ENCODE assay signal across 1 cellular context in the genomic region with DNA sequence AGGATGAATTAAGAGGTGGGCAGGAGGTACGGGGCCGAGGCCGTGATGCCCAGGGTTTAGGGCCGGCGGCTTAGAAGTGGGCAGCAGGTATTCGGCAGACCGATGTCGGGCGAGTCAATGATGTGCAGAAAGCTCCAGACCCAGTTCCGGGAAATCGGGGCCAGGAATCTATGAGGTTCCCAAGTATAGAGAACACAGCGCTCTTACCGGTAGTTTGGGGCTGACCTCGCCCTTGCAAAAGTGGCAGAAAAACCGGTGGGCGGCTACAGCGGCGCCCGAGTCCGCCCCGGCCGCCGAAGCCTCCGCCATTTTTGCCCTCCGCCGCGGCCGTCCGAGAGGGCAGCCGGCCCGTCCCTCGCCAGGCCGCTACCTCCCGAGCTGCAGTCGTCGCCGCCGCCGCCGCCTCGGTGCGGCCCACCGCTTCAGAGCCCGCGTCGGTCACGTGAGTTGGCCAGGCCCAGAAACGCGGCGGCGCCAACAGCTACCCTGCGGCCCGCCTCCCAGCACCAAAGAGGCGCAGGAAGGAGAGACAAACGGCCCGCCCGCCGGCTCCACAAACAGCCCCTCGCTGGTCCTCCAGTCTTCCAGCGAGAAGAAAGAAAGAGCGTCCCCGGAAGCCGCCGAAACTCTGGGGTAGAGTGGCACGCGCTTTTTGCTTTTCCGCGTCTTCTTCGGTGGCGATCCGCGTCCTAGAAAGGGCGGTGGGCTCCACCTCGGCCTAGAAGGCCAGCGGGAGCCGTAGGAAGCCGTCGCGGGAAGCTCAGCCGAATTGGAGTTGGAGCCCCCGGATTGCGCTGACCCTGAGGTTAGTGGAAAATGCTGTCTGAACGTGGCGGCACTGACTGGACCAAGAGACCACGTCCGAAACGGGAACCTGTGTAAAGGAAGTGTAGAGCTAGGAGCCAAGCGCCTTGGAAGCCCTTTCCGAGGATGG.
TF ChIP-seq lines count a peak whose summit lies in the region.

A gene with protein sequence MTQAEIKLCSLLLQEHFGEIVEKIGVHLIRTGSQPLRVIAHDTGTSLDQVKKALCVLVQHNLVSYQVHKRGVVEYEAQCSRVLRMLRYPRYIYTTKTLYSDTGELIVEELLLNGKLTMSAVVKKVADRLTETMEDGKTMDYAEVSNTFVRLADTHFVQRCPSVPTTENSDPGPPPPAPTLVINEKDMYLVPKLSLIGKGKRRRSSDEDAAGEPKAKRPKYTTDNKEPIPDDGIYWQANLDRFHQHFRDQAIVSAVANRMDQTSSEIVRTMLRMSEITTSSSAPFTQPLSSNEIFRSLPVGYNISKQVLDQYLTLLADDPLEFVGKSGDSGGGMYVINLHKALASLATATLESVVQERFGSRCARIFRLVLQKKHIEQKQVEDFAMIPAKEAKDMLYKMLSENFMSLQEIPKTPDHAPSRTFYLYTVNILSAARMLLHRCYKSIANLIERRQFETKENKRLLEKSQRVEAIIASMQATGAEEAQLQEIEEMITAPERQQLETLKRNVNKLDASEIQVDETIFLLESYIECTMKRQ (plus strand): TSS at position 636 of the 934 bp plus-strand sequence. CDS start 1,577 bp downstream, outside the sequence.
A gene (minus strand): TSS at position 531 of the 934 bp plus-strand sequence. CDS start 222 bp downstream, at position 309.

TF ChIP-seq in HepG2, 621 proteins besides CTCF, POLR2A, EP300 and RAD21 (continued from another document and continues in another):
- TF ChIP-seq, protein P1, sequence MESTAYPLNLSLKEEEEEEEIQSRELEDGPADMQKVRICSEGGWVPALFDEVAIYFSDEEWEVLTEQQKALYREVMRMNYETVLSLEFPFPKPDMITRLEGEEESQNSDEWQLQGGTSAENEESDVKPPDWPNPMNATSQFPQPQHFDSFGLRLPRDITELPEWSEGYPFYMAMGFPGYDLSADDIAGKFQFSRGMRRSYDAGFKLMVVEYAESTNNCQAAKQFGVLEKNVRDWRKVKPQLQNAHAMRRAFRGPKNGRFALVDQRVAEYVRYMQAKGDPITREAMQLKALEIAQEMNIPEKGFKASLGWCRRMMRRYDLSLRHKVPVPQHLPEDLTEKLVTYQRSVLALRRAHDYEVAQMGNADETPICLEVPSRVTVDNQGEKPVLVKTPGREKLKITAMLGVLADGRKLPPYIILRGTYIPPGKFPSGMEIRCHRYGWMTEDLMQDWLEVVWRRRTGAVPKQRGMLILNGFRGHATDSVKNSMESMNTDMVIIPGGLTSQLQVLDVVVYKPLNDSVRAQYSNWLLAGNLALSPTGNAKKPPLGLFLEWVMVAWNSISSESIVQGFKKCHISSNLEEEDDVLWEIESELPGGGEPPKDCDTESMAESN (CRISPR knock-in tag; conservative IDR thresholded peaks at IDR 0.05), result peak; percentile 93
- peak; percentile 13; the same call in 1 of the 2 replicates for TF ChIP-seq NFYC (CRISPR knock-in tag; IDR thresholded peaks at IDR 0.05)
- TF ChIP-seq HIVEP1 (CRISPR knock-in tag; IDR thresholded peaks at IDR 0.05), result 0 out of 2 replicates have a peak, but pooled peaks have one; percentile 49
- 0 out of 2 replicates have a peak, but pooled peaks have one; percentile 46 for TF ChIP-seq AHR (CRISPR knock-in tag; IDR thresholded peaks at IDR 0.05)
- TF ChIP-seq MXD4 (CRISPR knock-in tag; IDR thresholded peaks at IDR 0.05), result peak; percentile 87
- no peak for TF ChIP-seq ZSCAN25 (CRISPR knock-in tag; IDR thresholded peaks at IDR 0.05)
- no peak; the same call in 1 of the 2 replicates for TF ChIP-seq SIX4 (CRISPR knock-in tag; IDR thresholded peaks at IDR 0.05)
- TF ChIP-seq, protein P2, sequence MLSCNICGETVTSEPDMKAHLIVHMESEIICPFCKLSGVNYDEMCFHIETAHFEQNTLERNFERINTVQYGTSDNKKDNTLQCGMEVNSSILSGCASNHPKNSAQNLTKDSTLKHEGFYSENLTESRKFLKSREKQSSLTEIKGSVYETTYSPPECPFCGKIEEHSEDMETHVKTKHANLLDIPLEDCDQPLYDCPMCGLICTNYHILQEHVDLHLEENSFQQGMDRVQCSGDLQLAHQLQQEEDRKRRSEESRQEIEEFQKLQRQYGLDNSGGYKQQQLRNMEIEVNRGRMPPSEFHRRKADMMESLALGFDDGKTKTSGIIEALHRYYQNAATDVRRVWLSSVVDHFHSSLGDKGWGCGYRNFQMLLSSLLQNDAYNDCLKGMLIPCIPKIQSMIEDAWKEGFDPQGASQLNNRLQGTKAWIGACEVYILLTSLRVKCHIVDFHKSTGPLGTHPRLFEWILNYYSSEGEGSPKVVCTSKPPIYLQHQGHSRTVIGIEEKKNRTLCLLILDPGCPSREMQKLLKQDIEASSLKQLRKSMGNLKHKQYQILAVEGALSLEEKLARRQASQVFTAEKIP (CRISPR knock-in tag; IDR thresholded peaks at IDR 0.05; ENCODE audit: borderline replicate concordance), result no peak
- TF ChIP-seq, protein P3, sequence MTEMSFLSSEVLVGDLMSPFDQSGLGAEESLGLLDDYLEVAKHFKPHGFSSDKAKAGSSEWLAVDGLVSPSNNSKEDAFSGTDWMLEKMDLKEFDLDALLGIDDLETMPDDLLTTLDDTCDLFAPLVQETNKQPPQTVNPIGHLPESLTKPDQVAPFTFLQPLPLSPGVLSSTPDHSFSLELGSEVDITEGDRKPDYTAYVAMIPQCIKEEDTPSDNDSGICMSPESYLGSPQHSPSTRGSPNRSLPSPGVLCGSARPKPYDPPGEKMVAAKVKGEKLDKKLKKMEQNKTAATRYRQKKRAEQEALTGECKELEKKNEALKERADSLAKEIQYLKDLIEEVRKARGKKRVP (CRISPR knock-in tag; IDR thresholded peaks at IDR 0.05), result 0 out of 4 replicates have a peak, but pooled peaks of 1 of the 2 experiments have one; percentile 37
- TF ChIP-seq, protein P4, sequence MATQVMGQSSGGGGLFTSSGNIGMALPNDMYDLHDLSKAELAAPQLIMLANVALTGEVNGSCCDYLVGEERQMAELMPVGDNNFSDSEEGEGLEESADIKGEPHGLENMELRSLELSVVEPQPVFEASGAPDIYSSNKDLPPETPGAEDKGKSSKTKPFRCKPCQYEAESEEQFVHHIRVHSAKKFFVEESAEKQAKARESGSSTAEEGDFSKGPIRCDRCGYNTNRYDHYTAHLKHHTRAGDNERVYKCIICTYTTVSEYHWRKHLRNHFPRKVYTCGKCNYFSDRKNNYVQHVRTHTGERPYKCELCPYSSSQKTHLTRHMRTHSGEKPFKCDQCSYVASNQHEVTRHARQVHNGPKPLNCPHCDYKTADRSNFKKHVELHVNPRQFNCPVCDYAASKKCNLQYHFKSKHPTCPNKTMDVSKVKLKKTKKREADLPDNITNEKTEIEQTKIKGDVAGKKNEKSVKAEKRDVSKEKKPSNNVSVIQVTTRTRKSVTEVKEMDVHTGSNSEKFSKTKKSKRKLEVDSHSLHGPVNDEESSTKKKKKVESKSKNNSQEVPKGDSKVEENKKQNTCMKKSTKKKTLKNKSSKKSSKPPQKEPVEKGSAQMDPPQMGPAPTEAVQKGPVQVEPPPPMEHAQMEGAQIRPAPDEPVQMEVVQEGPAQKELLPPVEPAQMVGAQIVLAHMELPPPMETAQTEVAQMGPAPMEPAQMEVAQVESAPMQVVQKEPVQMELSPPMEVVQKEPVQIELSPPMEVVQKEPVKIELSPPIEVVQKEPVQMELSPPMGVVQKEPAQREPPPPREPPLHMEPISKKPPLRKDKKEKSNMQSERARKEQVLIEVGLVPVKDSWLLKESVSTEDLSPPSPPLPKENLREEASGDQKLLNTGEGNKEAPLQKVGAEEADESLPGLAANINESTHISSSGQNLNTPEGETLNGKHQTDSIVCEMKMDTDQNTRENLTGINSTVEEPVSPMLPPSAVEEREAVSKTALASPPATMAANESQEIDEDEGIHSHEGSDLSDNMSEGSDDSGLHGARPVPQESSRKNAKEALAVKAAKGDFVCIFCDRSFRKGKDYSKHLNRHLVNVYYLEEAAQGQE (IDR thresholded peaks at IDR 0.05; ENCODE audit: borderline replicate concordance in 1 of 2, low read depth in 1 of 2, low read length in 2 of 2), result peak in 1 of 2 experiments; percentile 50; a peak in 1 of 4 replicates
- peak; percentile 37; the same call in 1 of the 2 replicates for TF ChIP-seq ZNF253 (CRISPR knock-in tag; IDR thresholded peaks at IDR 0.05; ENCODE audit: borderline replicate concordance)
- peak; percentile 27; the same call in 1 of the 2 replicates for TF ChIP-seq ZNF749 (CRISPR knock-in tag; IDR thresholded peaks at IDR 0.05; ENCODE audit: borderline replicate concordance)
- TF ChIP-seq THAP11 (CRISPR knock-in tag; IDR thresholded peaks at IDR 0.05), result peak; percentile 85
- TF ChIP-seq ZNF34 (CRISPR knock-in tag; IDR thresholded peaks at IDR 0.05; ENCODE audit: borderline replicate concordance), result peak; percentile 65; the same call in 1 of the 2 replicates
- TF ChIP-seq ZNF296 (CRISPR knock-in tag; conservative IDR thresholded peaks at IDR 0.05), result no peak
- TF ChIP-seq KLF16 (CRISPR knock-in tag; IDR thresholded peaks at IDR 0.05), result peak in 1 of 2 experiments; percentile 91; a peak in 2 of 4 replicates
- TF ChIP-seq PRPF4 (IDR thresholded peaks at IDR 0.05; ENCODE audit: low read depth, low read length, poor library complexity, severe bottlenecking), result no peak
- TF ChIP-seq ZNF75D (CRISPR knock-in tag; IDR thresholded peaks at IDR 0.05; ENCODE audit: borderline replicate concordance), result no peak
- TF ChIP-seq ZNF7 (CRISPR knock-in tag; IDR thresholded peaks at IDR 0.05), result no peak; the same call in 1 of the 2 replicates
- TF ChIP-seq ZNF562 (CRISPR knock-in tag; IDR thresholded peaks at IDR 0.05; ENCODE audit: borderline replicate concordance), result no peak
- TF ChIP-seq, protein P5, sequence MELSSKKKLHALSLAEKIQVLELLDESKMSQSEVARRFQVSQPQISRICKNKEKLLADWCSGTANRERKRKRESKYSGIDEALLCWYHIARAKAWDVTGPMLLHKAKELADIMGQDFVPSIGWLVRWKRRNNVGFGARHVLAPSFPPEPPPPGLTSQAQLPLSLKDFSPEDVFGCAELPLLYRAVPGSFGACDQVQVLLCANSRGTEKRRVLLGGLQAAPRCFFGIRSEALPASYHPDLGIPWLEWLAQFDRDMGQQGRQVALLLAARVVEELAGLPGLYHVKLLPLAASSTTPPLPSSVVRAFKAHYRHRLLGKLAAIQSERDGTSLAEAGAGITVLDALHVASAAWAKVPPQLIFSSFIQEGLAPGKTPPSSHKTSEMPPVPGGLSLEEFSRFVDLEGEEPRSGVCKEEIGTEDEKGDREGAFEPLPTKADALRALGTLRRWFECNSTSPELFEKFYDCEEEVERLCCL (CRISPR knock-in tag; IDR thresholded peaks at IDR 0.05; ENCODE audit: borderline replicate concordance), result no peak
- TF ChIP-seq, protein P6, sequence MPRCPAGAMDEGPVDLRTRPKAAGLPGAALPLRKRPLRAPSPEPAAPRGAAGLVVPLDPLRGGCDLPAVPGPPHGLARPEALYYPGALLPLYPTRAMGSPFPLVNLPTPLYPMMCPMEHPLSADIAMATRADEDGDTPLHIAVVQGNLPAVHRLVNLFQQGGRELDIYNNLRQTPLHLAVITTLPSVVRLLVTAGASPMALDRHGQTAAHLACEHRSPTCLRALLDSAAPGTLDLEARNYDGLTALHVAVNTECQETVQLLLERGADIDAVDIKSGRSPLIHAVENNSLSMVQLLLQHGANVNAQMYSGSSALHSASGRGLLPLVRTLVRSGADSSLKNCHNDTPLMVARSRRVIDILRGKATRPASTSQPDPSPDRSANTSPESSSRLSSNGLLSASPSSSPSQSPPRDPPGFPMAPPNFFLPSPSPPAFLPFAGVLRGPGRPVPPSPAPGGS (CRISPR knock-in tag; IDR thresholded peaks at IDR 0.05), result no peak
- TF ChIP-seq, protein P7, sequence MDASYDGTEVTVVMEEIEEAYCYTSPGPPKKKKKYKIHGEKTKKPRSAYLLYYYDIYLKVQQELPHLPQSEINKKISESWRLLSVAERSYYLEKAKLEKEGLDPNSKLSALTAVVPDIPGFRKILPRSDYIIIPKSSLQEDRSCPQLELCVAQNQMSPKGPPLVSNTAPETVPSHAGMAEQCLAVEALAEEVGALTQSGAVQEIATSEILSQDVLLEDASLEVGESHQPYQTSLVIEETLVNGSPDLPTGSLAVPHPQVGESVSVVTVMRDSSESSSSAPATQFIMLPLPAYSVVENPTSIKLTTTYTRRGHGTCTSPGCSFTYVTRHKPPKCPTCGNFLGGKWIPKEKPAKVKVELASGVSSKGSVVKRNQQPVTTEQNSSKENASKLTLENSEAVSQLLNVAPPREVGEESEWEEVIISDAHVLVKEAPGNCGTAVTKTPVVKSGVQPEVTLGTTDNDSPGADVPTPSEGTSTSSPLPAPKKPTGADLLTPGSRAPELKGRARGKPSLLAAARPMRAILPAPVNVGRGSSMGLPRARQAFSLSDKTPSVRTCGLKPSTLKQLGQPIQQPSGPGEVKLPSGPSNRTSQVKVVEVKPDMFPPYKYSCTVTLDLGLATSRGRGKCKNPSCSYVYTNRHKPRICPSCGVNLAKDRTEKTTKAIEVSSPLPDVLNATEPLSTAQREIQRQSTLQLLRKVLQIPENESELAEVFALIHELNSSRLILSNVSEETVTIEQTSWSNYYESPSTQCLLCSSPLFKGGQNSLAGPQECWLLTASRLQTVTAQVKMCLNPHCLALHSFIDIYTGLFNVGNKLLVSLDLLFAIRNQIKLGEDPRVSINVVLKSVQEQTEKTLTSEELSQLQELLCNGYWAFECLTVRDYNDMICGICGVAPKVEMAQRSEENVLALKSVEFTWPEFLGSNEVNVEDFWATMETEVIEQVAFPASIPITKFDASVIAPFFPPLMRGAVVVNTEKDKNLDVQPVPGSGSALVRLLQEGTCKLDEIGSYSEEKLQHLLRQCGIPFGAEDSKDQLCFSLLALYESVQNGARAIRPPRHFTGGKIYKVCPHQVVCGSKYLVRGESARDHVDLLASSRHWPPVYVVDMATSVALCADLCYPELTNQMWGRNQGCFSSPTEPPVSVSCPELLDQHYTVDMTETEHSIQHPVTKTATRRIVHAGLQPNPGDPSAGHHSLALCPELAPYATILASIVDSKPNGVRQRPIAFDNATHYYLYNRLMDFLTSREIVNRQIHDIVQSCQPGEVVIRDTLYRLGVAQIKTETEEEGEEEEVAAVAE (CRISPR knock-in tag; IDR thresholded peaks at IDR 0.05; ENCODE audit: borderline replicate concordance), result no peak
- TF ChIP-seq ETV5 (CRISPR knock-in tag; IDR thresholded peaks at IDR 0.05; ENCODE audit: borderline replicate concordance), result peak; percentile 74
- TF ChIP-seq, protein P8, sequence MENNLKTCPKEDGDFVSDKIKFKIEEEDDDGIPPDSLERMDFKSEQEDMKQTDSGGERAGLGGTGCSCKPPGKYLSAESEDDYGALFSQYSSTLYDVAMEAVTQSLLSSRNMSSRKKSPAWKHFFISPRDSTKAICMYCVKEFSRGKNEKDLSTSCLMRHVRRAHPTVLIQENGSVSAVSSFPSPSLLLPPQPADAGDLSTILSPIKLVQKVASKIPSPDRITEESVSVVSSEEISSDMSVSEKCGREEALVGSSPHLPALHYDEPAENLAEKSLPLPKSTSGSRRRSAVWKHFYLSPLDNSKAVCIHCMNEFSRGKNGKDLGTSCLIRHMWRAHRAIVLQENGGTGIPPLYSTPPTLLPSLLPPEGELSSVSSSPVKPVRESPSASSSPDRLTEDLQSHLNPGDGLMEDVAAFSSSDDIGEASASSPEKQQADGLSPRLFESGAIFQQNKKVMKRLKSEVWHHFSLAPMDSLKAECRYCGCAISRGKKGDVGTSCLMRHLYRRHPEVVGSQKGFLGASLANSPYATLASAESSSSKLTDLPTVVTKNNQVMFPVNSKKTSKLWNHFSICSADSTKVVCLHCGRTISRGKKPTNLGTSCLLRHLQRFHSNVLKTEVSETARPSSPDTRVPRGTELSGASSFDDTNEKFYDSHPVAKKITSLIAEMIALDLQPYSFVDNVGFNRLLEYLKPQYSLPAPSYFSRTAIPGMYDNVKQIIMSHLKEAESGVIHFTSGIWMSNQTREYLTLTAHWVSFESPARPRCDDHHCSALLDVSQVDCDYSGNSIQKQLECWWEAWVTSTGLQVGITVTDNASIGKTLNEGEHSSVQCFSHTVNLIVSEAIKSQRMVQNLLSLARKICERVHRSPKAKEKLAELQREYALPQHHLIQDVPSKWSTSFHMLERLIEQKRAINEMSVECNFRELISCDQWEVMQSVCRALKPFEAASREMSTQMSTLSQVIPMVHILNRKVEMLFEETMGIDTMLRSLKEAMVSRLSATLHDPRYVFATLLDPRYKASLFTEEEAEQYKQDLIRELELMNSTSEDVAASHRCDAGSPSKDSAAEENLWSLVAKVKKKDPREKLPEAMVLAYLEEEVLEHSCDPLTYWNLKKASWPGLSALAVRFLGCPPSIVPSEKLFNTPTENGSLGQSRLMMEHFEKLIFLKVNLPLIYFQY (CRISPR knock-in tag; IDR thresholded peaks at IDR 0.05; ENCODE audit: borderline replicate concordance), result peak; percentile 64; the same call in 1 of the 2 replicates
